1 cellular context compared by ENCODE assay signal in the genomic region with DNA sequence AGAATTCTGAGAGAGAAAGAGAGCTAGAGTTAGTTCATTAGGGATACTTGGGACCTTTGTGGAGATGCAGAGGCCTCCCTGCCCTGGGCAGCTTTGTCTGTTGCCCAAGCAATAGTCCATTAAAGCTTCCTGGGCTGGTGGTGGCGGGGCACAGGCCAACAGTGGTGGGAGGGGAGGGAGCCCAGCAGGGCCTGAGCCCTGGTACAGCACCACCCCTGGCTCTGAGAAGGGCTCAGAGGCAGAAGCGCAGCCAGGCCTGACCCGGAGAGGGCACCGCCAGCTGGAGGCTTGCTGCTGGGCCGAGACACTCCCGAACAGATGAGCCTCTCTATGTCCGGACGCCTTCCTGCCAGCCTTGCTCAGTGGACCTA.
TF ChIP-seq lines count a peak whose summit lies in the region.

No MANE protein-coding gene starts in this region.

TF ChIP-seq in K562, 482 proteins besides CTCF, POLR2A, EP300 and RAD21:
- TF ChIP-seq ZNF41 (CRISPR knock-in tag; conservative IDR thresholded peaks at IDR 0.05), result no peak
- TF ChIP-seq NRF1 (conservative IDR thresholded peaks at IDR 0.05 in 1 of 2, IDR thresholded peaks at IDR 0.05 in 1 of 2), result no peak
- TF ChIP-seq TAL1 (IDR thresholded peaks at IDR 0.05), result no peak
